ENCODE assay signal across 16 cellular contexts in genomic region chr10:130656187-130656575, GRCh38.
A peak's percentile ranks its signal among the peaks of the same experiment; 100 is the strongest.
DNase-seq lines count a peak whose midpoint lies in the region; ATAC-seq and TF ChIP-seq lines count a peak whose summit lies in the region.
"Had no signal": no experiment of that assay in that cellular context is flagged by ENCODE, and none has a peak within 500 bp of the region (broad histone marks: within the 10 kb centered on the region; RNA-seq: fewer than 3 reads in every experiment).

No MANE protein-coding gene starts in this region.

- no peak for ATAC-seq in GM18517 (IDR thresholded peaks at IDR 0.05; ENCODE audit: unreplicated experiment)
- ATAC-seq: GM12878 had no signal

- no peak overlapping the region for H3K27ac Mint-ChIP-seq in osteocyte (ENCODE audit: unreplicated experiment)
- H3K27ac Mint-ChIP-seq: CD4-positive, alpha-beta T cell; CD8-positive, alpha-beta memory T cell had no signal

- no peak for TF ChIP-seq CTCF in osteocyte (IDR thresholded peaks at IDR 0.05)

- no peaks in the 10 kb centered on the region for H3K36me3 Mint-ChIP-seq in osteocyte (ENCODE audit: unreplicated experiment)
- H3K36me3 Mint-ChIP-seq: CD14-positive monocyte; CD8-positive, alpha-beta memory T cell had no signal

- no peak overlapping the region for H3K4me3 ChIP-seq in H7 (ENCODE audit: insufficient read depth, low read depth, low read length)
- H3K4me3 ChIP-seq: GM12878 had no signal

- no peaks in the 10 kb centered on the region for H3K27me3 Mint-ChIP-seq in osteocyte (ENCODE audit: unreplicated experiment)
- H3K27me3 Mint-ChIP-seq: CD4-positive, alpha-beta T cell; CD8-positive, alpha-beta memory T cell had no signal

- H3K4me1 Mint-ChIP-seq in osteocyte (ENCODE audit: unreplicated experiment): no peaks in the 10 kb centered on the region
- H3K4me1 Mint-ChIP-seq: CD8-positive, alpha-beta memory T cell had no signal

- DNase-seq in H7: peak; percentile 54
- DNase-seq in islet precursor cell: peak; percentile 29
- peak; percentile 78 for DNase-seq in osteocyte (ENCODE audit: extremely low spot score, unreplicated experiment)
- no peak for DNase-seq in midbrain (lab: John Stamatoyannopoulos, UW)
- no peak for DNase-seq in nucleus accumbens (lab: John Stamatoyannopoulos, UW)
- DNase-seq: CD4-positive, alpha-beta T cell; CD8-positive, alpha-beta memory T cell; DMS 273 treated with DMSO at 0.1 percent for 48 hours; DMS79; EL; GDM1; GOT3; HCEC 1CT had no signal

- no peaks in the 10 kb centered on the region for H3K27me3 ChIP-seq in H7 (ENCODE audit: control insufficient read depth, insufficient read depth, low read length)

- no peaks in the 10 kb centered on the region for H3K36me3 ChIP-seq in H7 (replicated peaks; ENCODE audit: control insufficient read depth, insufficient read depth, low read length)

- no peak overlapping the region for H3K4me3 Mint-ChIP-seq in osteocyte (ENCODE audit: unreplicated experiment)
- H3K4me3 Mint-ChIP-seq: CD4-positive, alpha-beta T cell; CD8-positive, alpha-beta memory T cell had no signal

- H3K9me3 Mint-ChIP-seq in osteocyte (ENCODE audit: unreplicated experiment): peaks cover 20% of the 10 kb centered on the region
- H3K9me3 Mint-ChIP-seq: CD4-positive, alpha-beta T cell had no signal

Comparison
In these comparisons a context has a peak if more than half of its experiments do, and no peak if none do; other contexts are left out.
1. DNase-seq: peak in H7 (single experiment), islet precursor cell (single experiment) and osteocyte (single experiment); none in midbrain (single experiment) and nucleus accumbens (0 of 56).